ENCODE assay signal across 8 cellular contexts in genomic region chr15:56919708-56920637, GRCh38. TPM values are rescaled to one million over a fixed set of nuclear protein-coding genes. Genes with fewer than 3 reads are reported as not detected.
DNase-seq lines count a peak whose midpoint lies in the region; ATAC-seq and TF ChIP-seq lines count a peak whose summit lies in the region.

No MANE protein-coding gene starts in this region.

- 3% methylated on average over 4 to 30 of the region's 30 CpGs for WGBS in transverse colon (ENCODE audit: low coverage in 1 of 2), 2 donors

- no peak for TF ChIP-seq POLR2A in transverse colon (IDR thresholded peaks at IDR 0.05)

- H3K27ac Mint-ChIP-seq in Caco-2 (ENCODE audit: unreplicated experiment) = peak overlapping the region; percentile 97
- peak overlapping the region; percentile 89 for H3K27ac Mint-ChIP-seq in activated CD4-positive, alpha-beta T cell treated with anti-CD3 and anti-CD28 coated beads, Interleukin-2, amount 10 ng/mL, durations not matched to agents 24 days and 14 days

- H3K27ac ChIP-seq in KOPT-K1 (ENCODE audit: low read depth, low read length, poor library complexity, severe bottlenecking) (peak overlapping the region; percentile 98), transverse colon (peak overlapping the region; percentile 96 to 99 (median 98))

- DNase-seq in Caco-2 = peak in 1 of 2 experiments; percentile 38
- DNase-seq in activated CD4-positive, alpha-beta T cell treated with anti-CD3 and anti-CD28 coated beads, Interleukin-2, amount 10 ng/mL, durations not matched to agents 24 days and 14 days = no peak
- peak; percentile 19 for DNase-seq in mucosa of gallbladder (ENCODE audit: low spot score)
- peak; percentile 28 for DNase-seq in transverse colon
- no peak for DNase-seq in AG20443 (ENCODE audit: low spot score)

- H3K36me3 Mint-ChIP-seq in Caco-2 (ENCODE audit: insufficient read depth, unreplicated experiment) = peaks cover 28% of the 10 kb centered on the region
- H3K36me3 Mint-ChIP-seq in activated CD4-positive, alpha-beta T cell treated with anti-CD3 and anti-CD28 coated beads, Interleukin-2, amount 10 ng/mL, durations not matched to agents 24 days and 14 days (ENCODE audit: low read depth) = peaks cover 34% of the 10 kb centered on the region

- H3K4me3 ChIP-seq in Caco-2 (ENCODE audit: low read depth, low read length) = peak overlapping the region; percentile 92
- H3K4me3 ChIP-seq in endocrine pancreas (ENCODE audit: control insufficient read depth, insufficient read depth, low read length) = peak overlapping the region; percentile 96
- peak overlapping the region; percentile 85 to 99 (median 91) for H3K4me3 ChIP-seq in transverse colon

- no peaks in the 10 kb centered on the region for H3K9me3 Mint-ChIP-seq in Caco-2 (ENCODE audit: unreplicated experiment)
- H3K9me3 Mint-ChIP-seq in activated CD4-positive, alpha-beta T cell treated with anti-CD3 and anti-CD28 coated beads, Interleukin-2, amount 10 ng/mL, durations not matched to agents 24 days and 14 days = peaks cover 4% of the 10 kb centered on the region

- H3K27me3 Mint-ChIP-seq in Caco-2 (ENCODE audit: insufficient read depth, unreplicated experiment) = no peaks in the 10 kb centered on the region
- no peaks in the 10 kb centered on the region for H3K27me3 Mint-ChIP-seq in activated CD4-positive, alpha-beta T cell treated with anti-CD3 and anti-CD28 coated beads, Interleukin-2, amount 10 ng/mL, durations not matched to agents 24 days and 14 days

- in situ Hi-C loops in transverse colon (cut with MboI; ENCODE audit: low pct_ligation_motif_present in 1 of 4, low pct_unique_long_range_greater_than_20kb in 1 of 4, low sequenced_read_pairs in 3 of 4) = loop anchor here in 2 of 4 donors (10.0 to 25.0 kb wide), 2 partner anchors 215 to 217 kb away; no protein-coding TSS in a partner anchor

- peaks cover 8% of the 10 kb centered on the region for H3K4me1 Mint-ChIP-seq in Caco-2 (ENCODE audit: low read depth, unreplicated experiment)
- H3K4me1 Mint-ChIP-seq in activated CD4-positive, alpha-beta T cell treated with anti-CD3 and anti-CD28 coated beads, Interleukin-2, amount 10 ng/mL, durations not matched to agents 24 days and 14 days = peaks cover 32% of the 10 kb centered on the region

- H3K9me3 ChIP-seq in Caco-2 (no peaks in the 10 kb centered on the region), KOPT-K1 (ENCODE audit: insufficient read depth, low read length, poor library complexity, severe bottlenecking) (no peaks in the 10 kb centered on the region), endocrine pancreas (ENCODE audit: control insufficient read depth, low read length) (no peaks in the 10 kb centered on the region), transverse colon (no peaks in the 10 kb centered on the region)

- H3K36me3 ChIP-seq in Caco-2 (ENCODE audit: control insufficient read depth, insufficient read depth, low read length) (no peaks in the 10 kb centered on the region), KOPT-K1 (ENCODE audit: insufficient read depth, low read length) (peaks cover 35% of the 10 kb centered on the region), endocrine pancreas (ENCODE audit: control insufficient read depth, insufficient read depth, low read length) (no peaks in the 10 kb centered on the region), transverse colon (no peaks in the 10 kb centered on the region)

- TF ChIP-seq EP300 in transverse colon (IDR thresholded peaks at IDR 0.05; ENCODE audit: low read depth) = no peak

- H3K4me1 ChIP-seq in Caco-2 = peaks cover 22% of the 10 kb centered on the region
- H3K4me1 ChIP-seq in endocrine pancreas (ENCODE audit: control insufficient read depth, insufficient read depth, low read length) = peaks cover 13% of the 10 kb centered on the region
- H3K4me1 ChIP-seq in transverse colon = peaks cover 6 to 64% (median 29%) of the 10 kb centered on the region in 4 donors

- POLR2A ChIA-PET in Caco-2 (lab: Charles Lee) = interaction anchor here (0.8 kb wide), 1 partner anchor 33 kb away, joined by 3 read pairs; no protein-coding TSS in a partner anchor

- CTCF ChIA-PET in Caco-2 (lab: Charles Lee) = interaction anchor here (0.5 kb wide), 1 partner anchor 429 kb away, joined by 3 read pairs; no protein-coding TSS in a partner anchor

- BruUV-seq in Caco-2 (replicated peaks; lab: Mats Ljungman, UMichigan) = TSS peak; percentile 20

- peak overlapping the region; percentile 99 for H3K4me3 Mint-ChIP-seq in Caco-2 (ENCODE audit: unreplicated experiment)
- peak overlapping the region; percentile 95 for H3K4me3 Mint-ChIP-seq in activated CD4-positive, alpha-beta T cell treated with anti-CD3 and anti-CD28 coated beads, Interleukin-2, amount 10 ng/mL, durations not matched to agents 24 days and 14 days

- no peaks in the 10 kb centered on the region for H3K27me3 ChIP-seq in Caco-2 (replicated peaks; ENCODE audit: control insufficient read depth, insufficient read depth, low read length)
- no peaks in the 10 kb centered on the region for H3K27me3 ChIP-seq in endocrine pancreas (ENCODE audit: control insufficient read depth, insufficient read depth, low read length)
- H3K27me3 ChIP-seq in transverse colon = no peaks in the 10 kb centered on the region

- TF ChIP-seq CTCF in Caco-2 (IDR thresholded peaks at IDR 0.05; ENCODE audit: insufficient read depth in 1 of 2, low read depth in 1 of 2, low read length in 1 of 2, severe bottlenecking in 1 of 2, unreplicated experiment in 1 of 2) (no peak), transverse colon (IDR thresholded peaks at IDR 0.05) (no peak)

- peak overlapping the region; percentile 97 for H3K9ac ChIP-seq in endocrine pancreas (ENCODE audit: control insufficient read depth, insufficient read depth, low read length)

- ATAC-seq in GM21360 (IDR thresholded peaks at IDR 0.05; ENCODE audit: unreplicated experiment) = peak; percentile 7

- intact Hi-C loops in Caco-2 (cut with micrococcal nuclease; ENCODE audit: unreplicated experiment) = loop anchor here (2.0 kb wide), 1 partner anchor 219 kb away; no protein-coding TSS in a partner anchor
- intact Hi-C loops in activated CD4-positive, alpha-beta T cell treated with anti-CD3 and anti-CD28 coated beads, Interleukin-2, amount 10 ng/mL, durations not matched to agents 24 days and 14 days (cut with micrococcal nuclease) = loop anchor here (5.0 kb wide), 3 partner anchors 42 to 212 kb away; no protein-coding TSS in a partner anchor
- intact Hi-C loops in transverse colon (cut with DNase I; ENCODE audit: low total_unique reads) = loop anchor here (2.0 kb wide), 1 partner anchor 33 kb away; no protein-coding TSS in a partner anchor

RNA-seq across cellular contexts. Expression of gene TCF12, which starts 1.5 kb away (rescaled TPM):
- 64.4 and 68.8 TPM in 2 replicates for total RNA-seq in Caco-2 (2022)
- total RNA-seq in activated CD4-positive, alpha-beta T cell treated with anti-CD3 and anti-CD28 coated beads, Interleukin-2, amount 10 ng/mL, durations not matched to agents 24 days and 14 days = 78.6 and 89.1 TPM in 2 replicates
- 112 TPM for total RNA-seq in mucosa of gallbladder
- total RNA-seq in transverse colon = 100 to 1,000 TPM; 105 to 446 (median 180) TPM

Comparison
In these comparisons a context has a peak if more than half of its experiments do, and no peak if none do; other contexts are left out.
1. DNase-seq: peak in mucosa of gallbladder (single experiment) and transverse colon (single experiment); none in activated CD4-positive, alpha-beta T cell treated with anti-CD3 and anti-CD28 coated beads, Interleukin-2, amount 10 ng/mL, durations not matched to agents 24 days and 14 days (single experiment) and AG20443 (single experiment).
2. Peak in every context shown above with its lines, with median percentiles within 50 percentile points of each other: H3K4me3 ChIP-seq.